ENCODE assay signal across 11 cellular contexts in the genomic region with DNA sequence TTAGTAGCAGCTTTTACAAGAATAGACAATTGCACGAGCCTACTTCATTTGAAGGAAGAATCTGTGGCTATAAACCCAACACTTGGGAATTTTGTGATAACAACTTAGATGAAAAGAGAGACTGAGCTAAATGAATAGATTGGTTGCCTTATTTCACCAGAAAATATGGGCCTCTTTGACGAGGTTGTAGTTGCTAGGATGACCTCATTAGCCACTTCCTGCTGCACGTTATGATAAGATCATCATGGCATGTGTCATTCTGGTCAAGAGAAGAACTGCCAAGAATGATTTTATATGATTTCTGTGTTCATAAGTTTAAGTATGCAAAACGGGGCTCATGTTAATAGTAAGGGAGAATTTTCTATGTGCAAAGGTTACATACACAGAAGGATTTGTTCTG.
DNase-seq lines count a peak whose midpoint lies in the region; ATAC-seq, FAIRE-seq and TF ChIP-seq lines count a peak whose summit lies in the region.
"Had no signal": no experiment of that assay in that cellular context is flagged by ENCODE, and none has a peak within 500 bp of the region (broad histone marks: within the 10 kb centered on the region; RNA-seq: fewer than 3 reads in every experiment).

No MANE protein-coding gene starts in this region.

- H3K9me3 ChIP-seq in OCI-LY3 (ENCODE audit: insufficient read depth, low read length): no peaks in the 10 kb centered on the region
- no peaks in the 10 kb centered on the region for H3K9me3 ChIP-seq in small intestine (ENCODE audit: control insufficient read depth, low read depth)
- H3K9me3 ChIP-seq: SJSA1 had no signal

- no peaks in the 10 kb centered on the region for H3K79me2 ChIP-seq in OCI-LY3 (ENCODE audit: low read length)

- H3K4me1 ChIP-seq in OCI-LY3 (ENCODE audit: low read length) (peaks cover 16% of the 10 kb centered on the region), small intestine (ENCODE audit: control insufficient read depth in 2 of 2, insufficient read depth in 1 of 2, low read depth in 1 of 2, low read length in 1 of 2) (no peaks in the 10 kb centered on the region)
- H3K4me1 ChIP-seq: ascending aorta had no signal

- TF ChIP-seq POLR2A in H54 (IDR thresholded peaks at IDR 0.05; ENCODE audit: low read depth, low read length): no peak

- H4K20me1 ChIP-seq in OCI-LY3 (ENCODE audit: insufficient read depth, low read length): no peaks in the 10 kb centered on the region

- no peaks in the 10 kb centered on the region for H3K27me3 ChIP-seq in OCI-LY3 (ENCODE audit: low read depth, low read length)
- no peaks in the 10 kb centered on the region for H3K27me3 ChIP-seq in small intestine (ENCODE audit: control insufficient read depth in 2 of 2, insufficient read depth in 2 of 2, low read length in 2 of 2)
- H3K27me3 ChIP-seq: ascending aorta, SJSA1 had no signal

- no peak overlapping the region for H3K9ac ChIP-seq in OCI-LY3 (ENCODE audit: low read length)

- H3K27ac ChIP-seq in OCI-LY3 (ENCODE audit: low read length) (no peak overlapping the region), epithelial cell of prostate (peak overlapping the region; percentile 41), small intestine (ENCODE audit: low read depth in 1 of 2, low read length in 1 of 2) (no peak overlapping the region)
- H3K27ac ChIP-seq: ascending aorta, SJSA1 had no signal

- peak; percentile 58 for FAIRE-seq in H54 (lab: Jason Lieb, UNC)
- FAIRE-seq in small intestine (lab: Jason Lieb, UNC): no peak

- DNase-seq in A172 (ENCODE audit: low spot score): peak; percentile 58
- DNase-seq in H54 (ENCODE audit: insufficient read length, low spot score): no peak
- DNase-seq in epithelial cell of prostate (ENCODE audit: low read depth, low spot score): peak; percentile 52
- DNase-seq in medulla oblongata (ENCODE audit: extremely low spot score): no peak
- DNase-seq in NCI-H146 (lab: John Stamatoyannopoulos, UW): no peak
- DNase-seq in small intestine: no peak
- DNase-seq: NCI-H187 treated with DMSO at 0.1 percent for 48 hours had no signal

- H3K4me2 ChIP-seq in OCI-LY3 (ENCODE audit: low read length): peak overlapping the region; percentile 25

- 18 to 24% (median 20%) methylated on average over 4 of the region's 4 CpGs for WGBS in small intestine, 3 donors

- no peaks in the 10 kb centered on the region for H3K36me3 ChIP-seq in OCI-LY3 (replicated peaks; ENCODE audit: low read depth, low read length)
- no peaks in the 10 kb centered on the region for H3K36me3 ChIP-seq in small intestine (ENCODE audit: control insufficient read depth in 2 of 2, insufficient read depth in 2 of 2, low read length in 2 of 2)
- H3K36me3 ChIP-seq: ascending aorta, SJSA1 had no signal

- peak overlapping the region; percentile 74; the same call in 1 of the 2 replicates for H2AFZ ChIP-seq in OCI-LY3 (ENCODE audit: low read depth, low read length)

- ATAC-seq in HG02870 (IDR thresholded peaks at IDR 0.05; ENCODE audit: unreplicated experiment): no peak

- H3K4me3 ChIP-seq in OCI-LY3 (ENCODE audit: low read length): no peak overlapping the region
- H3K4me3 ChIP-seq in small intestine (ENCODE audit: low read depth in 1 of 2, low read length in 2 of 2): no peak overlapping the region
- H3K4me3 ChIP-seq: ascending aorta, SJSA1 had no signal

- TF ChIP-seq CTCF in OCI-LY3 (IDR thresholded peaks at IDR 0.05; ENCODE audit: low read depth, low read length): no peak

Comparison
In these comparisons a context has a peak if more than half of its experiments do, and no peak if none do; other contexts are left out.
1. DNase-seq: peak in A172 (single experiment) and epithelial cell of prostate (single experiment); none in H54 (single experiment), medulla oblongata (single experiment), NCI-H146 (single experiment) and small intestine (single experiment).